ENCODE assay signal across 15 cellular contexts in genomic region chr6:22251331-22251730, GRCh38. TPM values are rescaled to one million over a fixed set of nuclear protein-coding genes. Genes with fewer than 3 reads are reported as not detected.
DNase-seq lines count a peak whose midpoint lies in the region; ATAC-seq and TF ChIP-seq lines count a peak whose summit lies in the region.
"Had no signal": no experiment of that assay in that cellular context is flagged by ENCODE, and none has a peak within 500 bp of the region (broad histone marks: within the 10 kb centered on the region; RNA-seq: fewer than 3 reads in every experiment).

No MANE protein-coding gene starts in this region.

- ATAC-seq in GM19328 (IDR thresholded peaks at IDR 0.05; ENCODE audit: unreplicated experiment), result no peak
- ATAC-seq: activated CD4-positive, CD25-positive, alpha-beta regulatory T cell treated with anti-CD3 and anti-CD28 coated beads, Interleukin-2, amount 50 U/mL, for 24 hours; activated T-cell treated with anti-CD3 and anti-CD28 coated beads, Interleukin-2, amount 50 U/mL, for 4 hours had no signal

- no peaks in the 10 kb centered on the region for H3K9me2 ChIP-seq in GM23248 (ENCODE audit: insufficient read depth)

- H3K27ac Mint-ChIP-seq in progenitor cell of endocrine pancreas, result peak overlapping the region; percentile 95

- in situ Hi-C loops in GM23248 (cut with MboI), result no loop called here
- in situ Hi-C loops in G401 (cut with HindIII; ENCODE audit: low sequenced_read_pairs), result no loop called here

- H2AFZ ChIP-seq in GM23248, result no peak overlapping the region

- H3K9me3 ChIP-seq in GM23248 (ENCODE audit: low read depth) (no peaks in the 10 kb centered on the region), SK-N-MC (ENCODE audit: low read depth, low read length) (no peaks in the 10 kb centered on the region)
- H3K9me3 ChIP-seq: esophagus muscularis mucosa, prostate gland had no signal

- no peaks in the 10 kb centered on the region for H4K20me1 ChIP-seq in GM23248 (ENCODE audit: insufficient read depth)

- no peak overlapping the region for H3K4me3 Mint-ChIP-seq in progenitor cell of endocrine pancreas (ENCODE audit: low read depth)
- H3K4me3 Mint-ChIP-seq: activated T-cell treated with anti-CD3 and anti-CD28 coated beads, Interleukin-2, amount 50 U/mL, for 4 hours had no signal

- WGBS in GM23248 (ENCODE audit: low coverage in 1 of 2, low lambda C conversion rate in 2 of 2, missing lambda C conversion rate in 2 of 2), 2 experiments, result 0 to 2% methylated on average over 1 of the region's 1 CpG

- peaks cover 10% of the 10 kb centered on the region for H3K9me3 Mint-ChIP-seq in progenitor cell of endocrine pancreas (ENCODE audit: low read depth)

- no peak overlapping the region for H3K4me2 ChIP-seq in GM23248 (ENCODE audit: unreplicated experiment)

- no peaks in the 10 kb centered on the region for H3K27me3 ChIP-seq in GM23248 (replicated peaks; ENCODE audit: insufficient read depth)
- H3K27me3 ChIP-seq: esophagus muscularis mucosa had no signal

- TF ChIP-seq CTCF in progenitor cell of endocrine pancreas (IDR thresholded peaks at IDR 0.05; ENCODE audit: unreplicated experiment), result no peak

- peaks cover 5% of the 10 kb centered on the region for H3K36me3 Mint-ChIP-seq in progenitor cell of endocrine pancreas (ENCODE audit: insufficient read depth)

- DNase-seq in GM23248 (peak; percentile 65), SK-N-MC (ENCODE audit: low read depth, low spot score) (no peak), fibroblast of peridontal ligament (ENCODE audit: extremely low read depth) (peak; percentile 72), progenitor cell of endocrine pancreas (ENCODE audit: low spot score, unreplicated experiment) (no peak), G401 (ENCODE audit: low spot score) (no peak), NCI-H2227 (lab: John Stamatoyannopoulos, UW; ENCODE audit: unreplicated experiment) (no peak), COLO668 (lab: John Stamatoyannopoulos, UW; ENCODE audit: unreplicated experiment) (no peak)
- DNase-seq: activated T-cell treated with anti-CD3 and anti-CD28 coated beads, Interleukin-2, amount 50 U/mL, for 4 hours; DMS153; NCI-H1048 had no signal

- H3K79me2 ChIP-seq in GM23248 (ENCODE audit: insufficient read depth), result no peaks in the 10 kb centered on the region

- H3K4me1 ChIP-seq in GM23248 (ENCODE audit: insufficient read depth), result peaks cover 25% of the 10 kb centered on the region; the same call in 1 of the 2 replicates
- H3K4me1 ChIP-seq: prostate gland had no signal

- H3K4me3 ChIP-seq in GM23248 (no peak overlapping the region), SK-N-MC (peak overlapping the region; percentile 73; the same call in 1 of the 2 replicates)
- H3K4me3 ChIP-seq: esophagus muscularis mucosa, prostate gland had no signal

- H3K27ac ChIP-seq in GM23248 (no peak overlapping the region), SK-N-MC (peak overlapping the region; percentile 95)
- H3K27ac ChIP-seq: esophagus muscularis mucosa, prostate gland had no signal

- H3K27me3 Mint-ChIP-seq in progenitor cell of endocrine pancreas, result no peaks in the 10 kb centered on the region

- H3K9ac ChIP-seq in GM23248, result no peak overlapping the region
- no peak overlapping the region for H3K9ac ChIP-seq in SK-N-MC (ENCODE audit: insufficient read length)

- peaks cover 56% of the 10 kb centered on the region for H3K4me1 Mint-ChIP-seq in progenitor cell of endocrine pancreas (ENCODE audit: low read depth)

- peaks cover 14% of the 10 kb centered on the region; the same call in 1 of the 2 replicates for H3F3A ChIP-seq in GM23248 (ENCODE audit: insufficient read depth)

- H3K36me3 ChIP-seq in GM23248 (ENCODE audit: low read depth), result no peaks in the 10 kb centered on the region
- no peaks in the 10 kb centered on the region for H3K36me3 ChIP-seq in SK-N-MC (ENCODE audit: insufficient read depth, low read length)
- H3K36me3 ChIP-seq: esophagus muscularis mucosa, prostate gland had no signal

RNA-seq across cellular contexts. Expression of gene PRL, which starts 45.5 kb away (rescaled TPM):
- not detected in 2 replicates for total RNA-seq in GM23248 (2014; rRNA removed; shearing (Covaris generic))
- polyA plus RNA-seq in GM23248 (2016; fragmentation: Nextera tagmentation; extraction: Ambion mirVana), result 0.65 and 1.2 TPM in 2 replicates
- total RNA-seq in progenitor cell of endocrine pancreas, result not detected in 2 replicates
- not detected in 2 replicates for total RNA-seq in G401 (2014; rRNA removed; shearing (Covaris generic))
- total RNA-seq: lower leg skin, prostate gland had no signal

Comparison
In these comparisons a context has a peak if more than half of its experiments do, and no peak if none do; other contexts are left out.
1. DNase-seq: peak in GM23248 (single experiment) and fibroblast of peridontal ligament (single experiment); none in SK-N-MC (single experiment), progenitor cell of endocrine pancreas (single experiment), G401 (single experiment), NCI-H2227 (single experiment) and COLO668 (single experiment).